Comparison of ENCODE assay signal across 1 cellular context in genomic region chr16:29653436-29653835, GRCh38.
TF ChIP-seq lines count a peak whose summit lies in the region.

No MANE protein-coding gene starts in this region.

TF ChIP-seq in GM12878, 131 proteins besides CTCF, POLR2A, EP300 and RAD21 (continues in another document):
- TF ChIP-seq TAF1 (IDR thresholded peaks at IDR 0.05; ENCODE audit: borderline replicate concordance, low read depth, low read length): no peak
- peak; percentile 42; the same call in 1 of the 2 replicates for TF ChIP-seq RUNX3 (IDR thresholded peaks at IDR 0.05; ENCODE audit: low read length)
- no peak for TF ChIP-seq JUND (IDR thresholded peaks at IDR 0.05; ENCODE audit: low read depth, low read length)
- TF ChIP-seq MLLT1 (IDR thresholded peaks at IDR 0.05): no peak
- no peak for TF ChIP-seq YBX1 (IDR thresholded peaks at IDR 0.05)
- no peak for TF ChIP-seq CBX3 (IDR thresholded peaks at IDR 0.05; ENCODE audit: borderline replicate concordance, low read depth)
- no peak for TF ChIP-seq EZH2 (IDR thresholded peaks at IDR 0.05; ENCODE audit: borderline replicate concordance, control insufficient read depth, low read depth, low read length)
- no peak for TF ChIP-seq MAX (IDR thresholded peaks at IDR 0.05; ENCODE audit: low read depth, low read length)
- no peak for TF ChIP-seq TCF12 (IDR thresholded peaks at IDR 0.05; ENCODE audit: low read depth, low read length)
- 0 out of 2 replicates have a peak, but pooled peaks have one; percentile 8 for TF ChIP-seq ZBTB40 (IDR thresholded peaks at IDR 0.05; ENCODE audit: borderline replicate concordance)
- no peak for TF ChIP-seq HCFC1 (IDR thresholded peaks at IDR 0.05; ENCODE audit: low read length)
- no peak for TF ChIP-seq CREB1 (IDR thresholded peaks at IDR 0.05; ENCODE audit: low read depth)
- no peak for TF ChIP-seq ZSCAN29 (IDR thresholded peaks at IDR 0.05)
- no peak for TF ChIP-seq ASH2L (IDR thresholded peaks at IDR 0.05; ENCODE audit: borderline replicate concordance, low read depth)
- no peak for TF ChIP-seq KLF5 (IDR thresholded peaks at IDR 0.05; ENCODE audit: partially characterized antibody)
- no peak for TF ChIP-seq FOXM1 (IDR thresholded peaks at IDR 0.05; ENCODE audit: low read depth, low read length)
- TF ChIP-seq CEBPB (IDR thresholded peaks at IDR 0.05; ENCODE audit: borderline replicate concordance in 1 of 2, low read depth in 2 of 2, low read length in 2 of 2): no peak
- no peak for TF ChIP-seq MTA3 (IDR thresholded peaks at IDR 0.05; ENCODE audit: borderline replicate concordance, low read length)
- no peak for TF ChIP-seq TCF3 (IDR thresholded peaks at IDR 0.05; ENCODE audit: borderline replicate concordance, insufficient read depth, low read depth, low read length)
- peak; percentile 28; the same call in 1 of the 2 replicates for TF ChIP-seq NFIC (IDR thresholded peaks at IDR 0.05; ENCODE audit: low read depth, low read length)
- no peak for TF ChIP-seq SPI1 (IDR thresholded peaks at IDR 0.05; ENCODE audit: borderline replicate concordance, insufficient read depth, low read depth, low read length)
- no peak for TF ChIP-seq ZBED1 (IDR thresholded peaks at IDR 0.05; ENCODE audit: borderline replicate concordance)
- no peak for TF ChIP-seq WRNIP1 (IDR thresholded peaks at IDR 0.05; ENCODE audit: borderline replicate concordance, low read depth, low read length)
- no peak for TF ChIP-seq ZBTB33 (IDR thresholded peaks at IDR 0.05)
- TF ChIP-seq RBBP5 (conservative IDR thresholded peaks at IDR 0.05): no peak
- TF ChIP-seq ZNF274 (IDR thresholded peaks at IDR 0.05; ENCODE audit: insufficient read depth, insufficient read length): no peak
- no peak for TF ChIP-seq ZZZ3 (IDR thresholded peaks at IDR 0.05; ENCODE audit: control insufficient read depth, insufficient read length, low read depth)
- no peak for TF ChIP-seq USF1 (IDR thresholded peaks at IDR 0.05; ENCODE audit: borderline replicate concordance, extremely low read length, insufficient read depth, low read depth, low read length)
- TF ChIP-seq BCL3 (IDR thresholded peaks at IDR 0.05; ENCODE audit: borderline replicate concordance, insufficient read depth, low read depth, low read length, poor library complexity, severe bottlenecking): no peak
- no peak for TF ChIP-seq FOXK2 (IDR thresholded peaks at IDR 0.05)
- no peak for TF ChIP-seq NR2F1 (conservative IDR thresholded peaks at IDR 0.05)
- TF ChIP-seq KDM1A (IDR thresholded peaks at IDR 0.05; ENCODE audit: borderline replicate concordance): no peak
- TF ChIP-seq STAT1 (conservative IDR thresholded peaks at IDR 0.05): no peak
- no peak for TF ChIP-seq MEF2A (IDR thresholded peaks at IDR 0.05; ENCODE audit: insufficient read depth, low read depth, low read length)
- no peak for TF ChIP-seq SMAD1 (IDR thresholded peaks at IDR 0.05; ENCODE audit: low read depth, partially characterized antibody)
- peak; percentile 76 for TF ChIP-seq ZNF687 (IDR thresholded peaks at IDR 0.05)
- no peak for TF ChIP-seq SRF (IDR thresholded peaks at IDR 0.05; ENCODE audit: low read depth in 2 of 2, low read length in 2 of 2)
- TF ChIP-seq BCL11A (IDR thresholded peaks at IDR 0.05; ENCODE audit: low read depth, low read length): no peak
- TF ChIP-seq MTA2 (IDR thresholded peaks at IDR 0.05; ENCODE audit: low read depth): peak; percentile 64
- no peak for TF ChIP-seq NFXL1 (IDR thresholded peaks at IDR 0.05; ENCODE audit: borderline replicate concordance)
- TF ChIP-seq HDAC2 (IDR thresholded peaks at IDR 0.05): no peak
- TF ChIP-seq IKZF1 (conservative IDR thresholded peaks at IDR 0.05): peak; percentile 84
- no peak for TF ChIP-seq POLR2AphosphoS2 (IDR thresholded peaks at IDR 0.05; ENCODE audit: low read depth, low read length)
- no peak for TF ChIP-seq SUZ12 (IDR thresholded peaks at IDR 0.05; ENCODE audit: unreplicated experiment)
- peak; percentile 94 for TF ChIP-seq MEF2B (IDR thresholded peaks at IDR 0.05; ENCODE audit: partially characterized antibody, poor library complexity, severe bottlenecking)
- no peak for TF ChIP-seq LARP7 (IDR thresholded peaks at IDR 0.05)
- no peak for TF ChIP-seq TARDBP (IDR thresholded peaks at IDR 0.05; ENCODE audit: borderline replicate concordance)
- TF ChIP-seq BACH1 (IDR thresholded peaks at IDR 0.05; ENCODE audit: borderline replicate concordance): no peak
- TF ChIP-seq MXI1 (IDR thresholded peaks at IDR 0.05; ENCODE audit: low read depth, low read length): 0 out of 2 replicates have a peak, but pooled peaks have one; percentile 40
- no peak for TF ChIP-seq PRDM15 (CRISPR knock-in tag; IDR thresholded peaks at IDR 0.05)
